Comparison of ENCODE assay signal across 10 cellular contexts in genomic region chr6:84789170-84789569, GRCh38. TPM values are rescaled to one million over a fixed set of nuclear protein-coding genes. Genes with fewer than 3 reads are reported as not detected.
"Had no signal": no experiment of that assay in that cellular context is flagged by ENCODE, and none has a peak within 500 bp of the region (broad histone marks: within the 10 kb centered on the region; RNA-seq: fewer than 3 reads in every experiment).

No MANE protein-coding gene starts in this region.

- H3K4me1 ChIP-seq: HAP-1 had no signal

- FAIRE-seq: HTR-8/SVneo had no signal

- H3K27ac ChIP-seq: GM23248 had no signal

- H3K4me3 ChIP-seq: GM23248, HAP-1 had no signal

- H3K9ac ChIP-seq: GM23248 had no signal

- H3K36me3 ChIP-seq: HAP-1 had no signal

- ATAC-seq: HCT116 had no signal

- H3K9me3 ChIP-seq: HAP-1 had no signal

- H3K27ac Mint-ChIP-seq: HFFc6 had no signal

- H3K4me3 Mint-ChIP-seq: HFFc6 had no signal

- H3K9me3 Mint-ChIP-seq: HFFc6 had no signal

- DNase-seq: GM23248, GOT3, H7, HFFc6, IMR-90, KBM-7 had no signal

- H2AFZ ChIP-seq: GM23248 had no signal

RNA-seq across cellular contexts. Expression of gene TBX18, which starts 24.8 kb away (rescaled TPM):
- total RNA-seq: HT-29 had no signal
